Comparison of ENCODE assay signal across 1 cellular context in the genomic region with DNA sequence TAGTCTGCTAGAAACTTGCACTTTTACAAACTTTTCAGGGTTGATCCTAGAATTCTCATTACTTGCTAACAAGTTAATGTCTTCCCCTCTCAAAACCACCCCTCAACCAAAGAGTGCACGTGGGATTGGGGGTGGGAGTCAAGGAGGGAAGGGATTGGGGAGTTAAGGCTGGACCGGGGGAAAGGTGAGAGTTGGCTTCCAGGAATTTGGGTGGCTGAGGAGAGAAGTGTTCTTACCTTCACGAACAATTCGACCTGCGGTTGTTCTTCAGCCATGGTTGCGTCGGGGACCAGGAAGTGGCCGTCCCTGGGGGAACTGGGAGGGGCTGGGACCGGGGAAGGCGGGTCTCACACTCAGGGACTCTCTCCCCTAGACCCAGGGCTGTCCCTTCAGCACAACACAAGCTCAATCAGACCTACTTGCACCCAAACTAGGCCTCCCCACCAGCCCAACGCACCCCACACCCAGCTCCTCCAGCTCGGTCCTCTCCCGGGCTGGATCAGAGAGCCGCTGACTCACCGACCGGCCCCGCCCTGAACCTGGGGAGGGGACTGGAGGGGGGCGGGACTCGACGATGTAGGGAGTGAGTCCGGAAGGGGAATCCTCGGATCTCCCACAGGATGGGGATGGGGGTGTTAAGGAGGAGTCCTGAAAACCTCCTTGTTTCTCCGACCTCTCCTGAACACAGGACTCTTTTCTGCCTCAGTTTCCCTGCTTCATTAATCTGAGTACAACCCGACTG.
A peak's percentile ranks its signal among the peaks of the same experiment; 100 is the strongest.
TF ChIP-seq lines count a peak whose summit lies in the region.

A gene (minus strand): TSS at position 505 of the 742 bp plus-strand sequence. CDS start 230 bp downstream, at position 275.

TF ChIP-seq in HepG2, 621 proteins besides CTCF, POLR2A, EP300 and RAD21 (continued from another document and continues in another):
- TF ChIP-seq ZMYM3 (CRISPR knock-in tag; IDR thresholded peaks at IDR 0.05) (peak; percentile 11; the same call in 1 of the 2 replicates), SAP130 (CRISPR knock-in tag; IDR thresholded peaks at IDR 0.05; ENCODE audit: low read depth) (peak; percentile 98), POLR2AphosphoS2 (IDR thresholded peaks at IDR 0.05; ENCODE audit: low read depth, low read length) (peak; percentile 84; the same call in 1 of the 2 replicates), MAFK (conservative IDR thresholded peaks at IDR 0.05 in 1 of 2, IDR thresholded peaks at IDR 0.05 in 1 of 2; ENCODE audit: low read length in 2 of 2) (no peak), SETDB1 (CRISPR knock-in tag; IDR thresholded peaks at IDR 0.05; ENCODE audit: borderline replicate concordance) (no peak), ZNF441 (CRISPR knock-in tag; IDR thresholded peaks at IDR 0.05; ENCODE audit: borderline replicate concordance) (peak; percentile 69; the same call in 1 of the 2 replicates), PCBP2 (optimal IDR thresholded peaks at IDR 0.05; ENCODE audit: low read depth, low read length, poor library complexity, severe bottlenecking) (peak; percentile 79), HDAC1 (CRISPR knock-in tag; IDR thresholded peaks at IDR 0.05) (peak; percentile 75; the same call in 1 of the 2 replicates), ZBTB38 (CRISPR knock-in tag; IDR thresholded peaks at IDR 0.05) (no peak), REL (CRISPR knock-in tag; conservative IDR thresholded peaks at IDR 0.05) (peak; percentile 79; the same call in 1 of the 2 replicates), ZNF709 (CRISPR knock-in tag; IDR thresholded peaks at IDR 0.05) (no peak), SNRNP70 (IDR thresholded peaks at IDR 0.05; ENCODE audit: low read depth, low read length) (no peak), MYNN (CRISPR knock-in tag; IDR thresholded peaks at IDR 0.05; ENCODE audit: low read depth) (no peak), KMT2B (CRISPR knock-in tag; IDR thresholded peaks at IDR 0.05) (peak; percentile 55; the same call in 1 of the 2 replicates), RCOR2 (CRISPR knock-in tag; IDR thresholded peaks at IDR 0.05) (peak; percentile 85; the same call in 1 of the 2 replicates), DR1 (CRISPR knock-in tag; IDR thresholded peaks at IDR 0.05) (peak; percentile 41; the same call in 1 of the 2 replicates), MTA1 (CRISPR knock-in tag; IDR thresholded peaks at IDR 0.05; ENCODE audit: borderline replicate concordance) (peak; percentile 41; the same call in 1 of the 2 replicates), ZNF253 (CRISPR knock-in tag; IDR thresholded peaks at IDR 0.05; ENCODE audit: borderline replicate concordance) (no peak), NFYC (CRISPR knock-in tag; IDR thresholded peaks at IDR 0.05) (no peak; the same call in none of the 2 replicates), JUNB (CRISPR knock-in tag; IDR thresholded peaks at IDR 0.05; ENCODE audit: borderline replicate concordance) (peak; percentile 12; the same call in 1 of the 2 replicates), ZNF530 (CRISPR knock-in tag; IDR thresholded peaks at IDR 0.05; ENCODE audit: low read depth) (no peak), ISL2 (CRISPR knock-in tag; IDR thresholded peaks at IDR 0.05) (peak; percentile 19; the same call in 1 of the 2 replicates), SP2 (CRISPR knock-in tag; IDR thresholded peaks at IDR 0.05) (no peak), MAF1 (CRISPR knock-in tag; IDR thresholded peaks at IDR 0.05; ENCODE audit: borderline replicate concordance) (no peak), SOX6 (IDR thresholded peaks at IDR 0.05) (no peak), SOX6 (CRISPR knock-in tag; IDR thresholded peaks at IDR 0.05) (peak; percentile 35), PPARG (CRISPR knock-in tag; conservative IDR thresholded peaks at IDR 0.05) (peak; percentile 73; the same call in 1 of the 2 replicates), KDM3A (CRISPR knock-in tag; IDR thresholded peaks at IDR 0.05; ENCODE audit: low read depth) (peak; percentile 86), RXRA (CRISPR knock-in tag; IDR thresholded peaks at IDR 0.05) (peak; percentile 48; the same call in 1 of the 2 replicates), BHLHE40 (IDR thresholded peaks at IDR 0.05; ENCODE audit: low read length) (no peak; the same call in 1 of the 2 replicates), MTA3 (CRISPR knock-in tag; IDR thresholded peaks at IDR 0.05) (no peak), ZNF614 (CRISPR knock-in tag; IDR thresholded peaks at IDR 0.05; ENCODE audit: borderline replicate concordance) (peak; percentile 92; the same call in 1 of the 2 replicates)
- TF ChIP-seq, protein P1, sequence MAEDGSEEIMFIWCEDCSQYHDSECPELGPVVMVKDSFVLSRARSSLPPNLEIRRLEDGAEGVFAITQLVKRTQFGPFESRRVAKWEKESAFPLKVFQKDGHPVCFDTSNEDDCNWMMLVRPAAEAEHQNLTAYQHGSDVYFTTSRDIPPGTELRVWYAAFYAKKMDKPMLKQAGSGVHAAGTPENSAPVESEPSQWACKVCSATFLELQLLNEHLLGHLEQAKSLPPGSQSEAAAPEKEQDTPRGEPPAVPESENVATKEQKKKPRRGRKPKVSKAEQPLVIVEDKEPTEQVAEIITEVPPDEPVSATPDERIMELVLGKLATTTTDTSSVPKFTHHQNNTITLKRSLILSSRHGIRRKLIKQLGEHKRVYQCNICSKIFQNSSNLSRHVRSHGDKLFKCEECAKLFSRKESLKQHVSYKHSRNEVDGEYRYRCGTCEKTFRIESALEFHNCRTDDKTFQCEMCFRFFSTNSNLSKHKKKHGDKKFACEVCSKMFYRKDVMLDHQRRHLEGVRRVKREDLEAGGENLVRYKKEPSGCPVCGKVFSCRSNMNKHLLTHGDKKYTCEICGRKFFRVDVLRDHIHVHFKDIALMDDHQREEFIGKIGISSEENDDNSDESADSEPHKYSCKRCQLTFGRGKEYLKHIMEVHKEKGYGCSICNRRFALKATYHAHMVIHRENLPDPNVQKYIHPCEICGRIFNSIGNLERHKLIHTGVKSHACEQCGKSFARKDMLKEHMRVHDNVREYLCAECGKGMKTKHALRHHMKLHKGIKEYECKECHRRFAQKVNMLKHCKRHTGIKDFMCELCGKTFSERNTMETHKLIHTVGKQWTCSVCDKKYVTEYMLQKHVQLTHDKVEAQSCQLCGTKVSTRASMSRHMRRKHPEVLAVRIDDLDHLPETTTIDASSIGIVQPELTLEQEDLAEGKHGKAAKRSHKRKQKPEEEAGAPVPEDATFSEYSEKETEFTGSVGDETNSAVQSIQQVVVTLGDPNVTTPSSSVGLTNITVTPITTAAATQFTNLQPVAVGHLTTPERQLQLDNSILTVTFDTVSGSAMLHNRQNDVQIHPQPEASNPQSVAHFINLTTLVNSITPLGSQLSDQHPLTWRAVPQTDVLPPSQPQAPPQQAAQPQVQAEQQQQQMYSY (CRISPR knock-in tag; IDR thresholded peaks at IDR 0.05), result peak; percentile 62; the same call in 1 of the 2 replicates
- TF ChIP-seq, protein P2, sequence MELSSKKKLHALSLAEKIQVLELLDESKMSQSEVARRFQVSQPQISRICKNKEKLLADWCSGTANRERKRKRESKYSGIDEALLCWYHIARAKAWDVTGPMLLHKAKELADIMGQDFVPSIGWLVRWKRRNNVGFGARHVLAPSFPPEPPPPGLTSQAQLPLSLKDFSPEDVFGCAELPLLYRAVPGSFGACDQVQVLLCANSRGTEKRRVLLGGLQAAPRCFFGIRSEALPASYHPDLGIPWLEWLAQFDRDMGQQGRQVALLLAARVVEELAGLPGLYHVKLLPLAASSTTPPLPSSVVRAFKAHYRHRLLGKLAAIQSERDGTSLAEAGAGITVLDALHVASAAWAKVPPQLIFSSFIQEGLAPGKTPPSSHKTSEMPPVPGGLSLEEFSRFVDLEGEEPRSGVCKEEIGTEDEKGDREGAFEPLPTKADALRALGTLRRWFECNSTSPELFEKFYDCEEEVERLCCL (CRISPR knock-in tag; IDR thresholded peaks at IDR 0.05; ENCODE audit: borderline replicate concordance), result peak; percentile 81; the same call in 1 of the 2 replicates
- TF ChIP-seq, protein P3, sequence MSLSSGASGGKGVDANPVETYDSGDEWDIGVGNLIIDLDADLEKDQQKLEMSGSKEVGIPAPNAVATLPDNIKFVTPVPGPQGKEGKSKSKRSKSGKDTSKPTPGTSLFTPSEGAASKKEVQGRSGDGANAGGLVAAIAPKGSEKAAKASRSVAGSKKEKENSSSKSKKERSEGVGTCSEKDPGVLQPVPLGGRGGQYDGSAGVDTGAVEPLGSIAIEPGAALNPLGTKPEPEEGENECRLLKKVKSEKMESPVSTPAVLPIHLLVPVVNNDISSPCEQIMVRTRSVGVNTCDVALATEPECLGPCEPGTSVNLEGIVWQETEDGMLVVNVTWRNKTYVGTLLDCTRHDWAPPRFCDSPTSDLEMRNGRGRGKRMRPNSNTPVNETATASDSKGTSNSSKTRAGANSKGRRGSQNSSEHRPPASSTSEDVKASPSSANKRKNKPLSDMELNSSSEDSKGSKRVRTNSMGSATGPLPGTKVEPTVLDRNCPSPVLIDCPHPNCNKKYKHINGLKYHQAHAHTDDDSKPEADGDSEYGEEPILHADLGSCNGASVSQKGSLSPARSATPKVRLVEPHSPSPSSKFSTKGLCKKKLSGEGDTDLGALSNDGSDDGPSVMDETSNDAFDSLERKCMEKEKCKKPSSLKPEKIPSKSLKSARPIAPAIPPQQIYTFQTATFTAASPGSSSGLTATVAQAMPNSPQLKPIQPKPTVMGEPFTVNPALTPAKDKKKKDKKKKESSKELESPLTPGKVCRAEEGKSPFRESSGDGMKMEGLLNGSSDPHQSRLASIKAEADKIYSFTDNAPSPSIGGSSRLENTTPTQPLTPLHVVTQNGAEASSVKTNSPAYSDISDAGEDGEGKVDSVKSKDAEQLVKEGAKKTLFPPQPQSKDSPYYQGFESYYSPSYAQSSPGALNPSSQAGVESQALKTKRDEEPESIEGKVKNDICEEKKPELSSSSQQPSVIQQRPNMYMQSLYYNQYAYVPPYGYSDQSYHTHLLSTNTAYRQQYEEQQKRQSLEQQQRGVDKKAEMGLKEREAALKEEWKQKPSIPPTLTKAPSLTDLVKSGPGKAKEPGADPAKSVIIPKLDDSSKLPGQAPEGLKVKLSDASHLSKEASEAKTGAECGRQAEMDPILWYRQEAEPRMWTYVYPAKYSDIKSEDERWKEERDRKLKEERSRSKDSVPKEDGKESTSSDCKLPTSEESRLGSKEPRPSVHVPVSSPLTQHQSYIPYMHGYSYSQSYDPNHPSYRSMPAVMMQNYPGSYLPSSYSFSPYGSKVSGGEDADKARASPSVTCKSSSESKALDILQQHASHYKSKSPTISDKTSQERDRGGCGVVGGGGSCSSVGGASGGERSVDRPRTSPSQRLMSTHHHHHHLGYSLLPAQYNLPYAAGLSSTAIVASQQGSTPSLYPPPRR (CRISPR knock-in tag; IDR thresholded peaks at IDR 0.05; ENCODE audit: borderline replicate concordance), result peak; percentile 69; the same call in 1 of the 2 replicates
- TF ChIP-seq, protein P4, sequence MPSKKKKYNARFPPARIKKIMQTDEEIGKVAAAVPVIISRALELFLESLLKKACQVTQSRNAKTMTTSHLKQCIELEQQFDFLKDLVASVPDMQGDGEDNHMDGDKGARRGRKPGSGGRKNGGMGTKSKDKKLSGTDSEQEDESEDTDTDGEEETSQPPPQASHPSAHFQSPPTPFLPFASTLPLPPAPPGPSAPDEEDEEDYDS (CRISPR knock-in tag; IDR thresholded peaks at IDR 0.05), result peak; percentile 96
- TF ChIP-seq, protein P5, sequence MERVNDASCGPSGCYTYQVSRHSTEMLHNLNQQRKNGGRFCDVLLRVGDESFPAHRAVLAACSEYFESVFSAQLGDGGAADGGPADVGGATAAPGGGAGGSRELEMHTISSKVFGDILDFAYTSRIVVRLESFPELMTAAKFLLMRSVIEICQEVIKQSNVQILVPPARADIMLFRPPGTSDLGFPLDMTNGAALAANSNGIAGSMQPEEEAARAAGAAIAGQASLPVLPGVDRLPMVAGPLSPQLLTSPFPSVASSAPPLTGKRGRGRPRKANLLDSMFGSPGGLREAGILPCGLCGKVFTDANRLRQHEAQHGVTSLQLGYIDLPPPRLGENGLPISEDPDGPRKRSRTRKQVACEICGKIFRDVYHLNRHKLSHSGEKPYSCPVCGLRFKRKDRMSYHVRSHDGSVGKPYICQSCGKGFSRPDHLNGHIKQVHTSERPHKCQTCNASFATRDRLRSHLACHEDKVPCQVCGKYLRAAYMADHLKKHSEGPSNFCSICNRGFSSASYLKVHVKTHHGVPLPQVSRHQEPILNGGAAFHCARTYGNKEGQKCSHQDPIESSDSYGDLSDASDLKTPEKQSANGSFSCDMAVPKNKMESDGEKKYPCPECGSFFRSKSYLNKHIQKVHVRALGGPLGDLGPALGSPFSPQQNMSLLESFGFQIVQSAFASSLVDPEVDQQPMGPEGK (CRISPR knock-in tag; IDR thresholded peaks at IDR 0.05), result peak; percentile 98
- TF ChIP-seq, protein P6, sequence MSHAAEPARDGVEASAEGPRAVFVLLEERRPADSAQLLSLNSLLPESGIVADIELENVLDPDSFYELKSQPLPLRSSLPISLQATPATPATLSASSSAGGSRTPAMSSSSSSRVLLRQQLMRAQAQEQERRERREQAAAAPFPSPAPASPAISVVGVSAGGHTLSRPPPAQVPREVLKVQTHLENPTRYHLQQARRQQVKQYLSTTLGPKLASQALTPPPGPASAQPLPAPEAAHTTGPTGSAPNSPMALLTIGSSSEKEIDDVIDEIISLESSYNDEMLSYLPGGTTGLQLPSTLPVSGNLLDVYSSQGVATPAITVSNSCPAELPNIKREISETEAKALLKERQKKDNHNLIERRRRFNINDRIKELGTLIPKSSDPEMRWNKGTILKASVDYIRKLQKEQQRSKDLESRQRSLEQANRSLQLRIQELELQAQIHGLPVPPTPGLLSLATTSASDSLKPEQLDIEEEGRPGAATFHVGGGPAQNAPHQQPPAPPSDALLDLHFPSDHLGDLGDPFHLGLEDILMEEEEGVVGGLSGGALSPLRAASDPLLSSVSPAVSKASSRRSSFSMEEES (CRISPR knock-in tag; IDR thresholded peaks at IDR 0.05), result peak; percentile 55; the same call in 1 of the 2 replicates
